In genomic region chr13:49996166-49996915, GRCh38 we compare ENCODE assay signal across 1 cellular context.
TF ChIP-seq lines count a peak whose summit lies in the region.

No MANE protein-coding gene starts in this region.

TF ChIP-seq in WTC11, 78 proteins besides CTCF, POLR2A, EP300 and RAD21 (continued from another document):
- TF ChIP-seq AFF4 (CRISPR knock-in tag; IDR thresholded peaks at IDR 0.05; ENCODE audit: borderline replicate concordance): peak; percentile 19; the same call in 1 of the 2 replicates
- TF ChIP-seq FOXP1 (CRISPR knock-in tag; IDR thresholded peaks at IDR 0.05; ENCODE audit: borderline replicate concordance): peak; percentile 12; the same call in 1 of the 2 replicates
- TF ChIP-seq TCF7 (CRISPR knock-in tag; IDR thresholded peaks at IDR 0.05; ENCODE audit: low read depth): no peak
- TF ChIP-seq SOX15 (CRISPR knock-in tag; IDR thresholded peaks at IDR 0.05): no peak
- TF ChIP-seq GABPB1 (CRISPR knock-in tag; IDR thresholded peaks at IDR 0.05): 0 out of 2 replicates have a peak, but pooled peaks have one; percentile 9
- TF ChIP-seq ATF3 (CRISPR knock-in tag; conservative IDR thresholded peaks at IDR 0.05): no peak
- no peak for TF ChIP-seq ZNF512 (CRISPR knock-in tag; IDR thresholded peaks at IDR 0.05; ENCODE audit: borderline replicate concordance)
- no peak for TF ChIP-seq CREB1 (CRISPR knock-in tag; IDR thresholded peaks at IDR 0.05)
- TF ChIP-seq KAT7 (CRISPR knock-in tag; IDR thresholded peaks at IDR 0.05; ENCODE audit: borderline replicate concordance): no peak
- TF ChIP-seq MYBL2 (CRISPR knock-in tag; IDR thresholded peaks at IDR 0.05): 0 out of 2 replicates have a peak, but pooled peaks have one; percentile 48
- no peak for TF ChIP-seq NFYB (CRISPR knock-in tag; conservative IDR thresholded peaks at IDR 0.05; ENCODE audit: low read depth)
- TF ChIP-seq NR1H2 (CRISPR knock-in tag; IDR thresholded peaks at IDR 0.05): no peak
- TF ChIP-seq E2F5 (CRISPR knock-in tag; IDR thresholded peaks at IDR 0.05): peak; percentile 85
- no peak for TF ChIP-seq ZNF671 (CRISPR knock-in tag; IDR thresholded peaks at IDR 0.05)
- TF ChIP-seq NR3C1 (CRISPR knock-in tag; conservative IDR thresholded peaks at IDR 0.05; ENCODE audit: low read depth): 0 out of 2 replicates have a peak, but pooled peaks have one; percentile 1
- no peak for TF ChIP-seq IRF1 (CRISPR knock-in tag; IDR thresholded peaks at IDR 0.05)
- TF ChIP-seq ZBTB21 (CRISPR knock-in tag; IDR thresholded peaks at IDR 0.05; ENCODE audit: borderline replicate concordance): no peak
- no peak for TF ChIP-seq ATF6 (CRISPR knock-in tag; IDR thresholded peaks at IDR 0.05)
- no peak for TF ChIP-seq NFATC4 (CRISPR knock-in tag; IDR thresholded peaks at IDR 0.05)
- TF ChIP-seq ZNF219 (CRISPR knock-in tag; IDR thresholded peaks at IDR 0.05; ENCODE audit: borderline replicate concordance): no peak
- no peak for TF ChIP-seq ZNF121 (CRISPR knock-in tag; IDR thresholded peaks at IDR 0.05)
- TF ChIP-seq ARID4B (CRISPR knock-in tag; IDR thresholded peaks at IDR 0.05; ENCODE audit: borderline replicate concordance): 0 out of 2 replicates have a peak, but pooled peaks have one; percentile 52
- no peak for TF ChIP-seq EMX1 (CRISPR knock-in tag; IDR thresholded peaks at IDR 0.05)
- TF ChIP-seq USF2 (CRISPR knock-in tag; IDR thresholded peaks at IDR 0.05): no peak
- TF ChIP-seq ZSCAN18 (CRISPR knock-in tag; IDR thresholded peaks at IDR 0.05): no peak
TF ChIP-seq in WTC11: peak in this region for 15.
